In genomic region chr16:89534147-89534788, GRCh38 we compare ENCODE assay signal across 8 cellular contexts. TPM values are rescaled to one million over a fixed set of nuclear protein-coding genes. Genes with fewer than 3 reads are reported as not detected.
DNase-seq lines count a peak whose midpoint lies in the region; ATAC-seq and TF ChIP-seq lines count a peak whose summit lies in the region.
"Had no signal": no experiment of that assay in that cellular context is flagged by ENCODE, and none has a peak within 500 bp of the region (broad histone marks: within the 10 kb centered on the region; RNA-seq: fewer than 3 reads in every experiment).

No MANE protein-coding gene starts in this region.

- H3K36me3 Mint-ChIP-seq in activated CD4-positive, alpha-beta memory T cell treated with anti-CD3 and anti-CD28 coated beads for 36 hours = peaks cover 38% of the 10 kb centered on the region
- H3K36me3 Mint-ChIP-seq in stimulated activated effector memory CD8-positive, alpha-beta T cell treated with anti-CD3 and anti-CD28 coated beads, Interleukin-12 subunit alpha, Interleukin-12 subunit beta, amount 100 ng/mL, for 72 hours = peaks cover 67% of the 10 kb centered on the region

- H3K4me3 ChIP-seq in NB4 (ENCODE audit: low read depth, low read length) = peak overlapping the region; percentile 6

- intact Hi-C loops in activated CD4-positive, alpha-beta memory T cell treated with anti-CD3 and anti-CD28 coated beads for 36 hours (cut with micrococcal nuclease) = no loop called here
- intact Hi-C loops in posterior cingulate gyrus (cut with DNase I) = no loop called here

- H3K27me3 Mint-ChIP-seq in activated CD4-positive, alpha-beta memory T cell treated with anti-CD3 and anti-CD28 coated beads for 36 hours = no peaks in the 10 kb centered on the region

- no peaks in the 10 kb centered on the region for H3K9me3 Mint-ChIP-seq in activated CD4-positive, alpha-beta memory T cell treated with anti-CD3 and anti-CD28 coated beads for 36 hours
- H3K9me3 Mint-ChIP-seq in stimulated activated effector memory CD8-positive, alpha-beta T cell treated with anti-CD3 and anti-CD28 coated beads, Interleukin-12 subunit alpha, Interleukin-12 subunit beta, amount 100 ng/mL, for 72 hours = no peaks in the 10 kb centered on the region

- peak; percentile 78 for ATAC-seq in stimulated activated effector memory CD8-positive, alpha-beta T cell treated with anti-CD3 and anti-CD28 coated beads, Interleukin-12 subunit alpha, Interleukin-12 subunit beta, amount 100 ng/mL, for 72 hours
- ATAC-seq in GM21390 (IDR thresholded peaks at IDR 0.05; ENCODE audit: unreplicated experiment) (no peak), GM21737 (IDR thresholded peaks at IDR 0.05; ENCODE audit: unreplicated experiment) (no peak)

- H3K4me1 Mint-ChIP-seq in activated CD4-positive, alpha-beta memory T cell treated with anti-CD3 and anti-CD28 coated beads for 36 hours (ENCODE audit: low read depth) = peaks cover 18% of the 10 kb centered on the region
- H3K4me1 Mint-ChIP-seq in stimulated activated effector memory CD8-positive, alpha-beta T cell treated with anti-CD3 and anti-CD28 coated beads, Interleukin-12 subunit alpha, Interleukin-12 subunit beta, amount 100 ng/mL, for 72 hours = peaks cover 12% of the 10 kb centered on the region

- DNase-seq in NB4 (ENCODE audit: low read depth) (peak; percentile 98), globus pallidus (ENCODE audit: low spot score) (peak; percentile 51), posterior cingulate gyrus (no peak)
- peak; percentile 42 for DNase-seq in activated CD4-positive, alpha-beta memory T cell treated with anti-CD3 and anti-CD28 coated beads for 36 hours
- no peak for DNase-seq in stimulated activated effector memory CD8-positive, alpha-beta T cell treated with anti-CD3 and anti-CD28 coated beads, Interleukin-12 subunit alpha, Interleukin-12 subunit beta, amount 100 ng/mL, for 72 hours (ENCODE audit: low spot score in 2 of 2)

- TF ChIP-seq POLR2A in NB4 (IDR thresholded peaks at IDR 0.05; ENCODE audit: extremely low read depth, insufficient read length) = no peak

- no peak overlapping the region for H3K4me3 Mint-ChIP-seq in activated CD4-positive, alpha-beta memory T cell treated with anti-CD3 and anti-CD28 coated beads for 36 hours
- peak overlapping the region; percentile 29 for H3K4me3 Mint-ChIP-seq in stimulated activated effector memory CD8-positive, alpha-beta T cell treated with anti-CD3 and anti-CD28 coated beads, Interleukin-12 subunit alpha, Interleukin-12 subunit beta, amount 100 ng/mL, for 72 hours

- CTCF ChIA-PET in activated CD4-positive, alpha-beta memory T cell treated with anti-CD3 and anti-CD28 coated beads for 36 hours (lab: Charles Lee) = interaction anchor here (1.6 kb wide), 1 partner anchor 23 kb away, joined by 4 read pairs; no protein-coding TSS in a partner anchor

- no peak for TF ChIP-seq CTCF in NB4 (IDR thresholded peaks at IDR 0.05; ENCODE audit: low read depth, low read length)

- H3K27ac Mint-ChIP-seq in activated CD4-positive, alpha-beta memory T cell treated with anti-CD3 and anti-CD28 coated beads for 36 hours = peak overlapping the region; percentile 20
- peak overlapping the region; percentile 90 for H3K27ac Mint-ChIP-seq in stimulated activated effector memory CD8-positive, alpha-beta T cell treated with anti-CD3 and anti-CD28 coated beads, Interleukin-12 subunit alpha, Interleukin-12 subunit beta, amount 100 ng/mL, for 72 hours

- POLR2A ChIA-PET in activated CD4-positive, alpha-beta memory T cell treated with anti-CD3 and anti-CD28 coated beads for 36 hours (lab: Charles Lee) = interaction anchor here (0.6 kb wide), 1 partner anchor 33 kb away, joined by 3 read pairs; no protein-coding TSS in a partner anchor

RNA-seq across cellular contexts. Expression of gene SPG7, which starts 26.1 kb away (rescaled TPM):
- total RNA-seq in activated CD4-positive, alpha-beta memory T cell treated with anti-CD3 and anti-CD28 coated beads for 36 hours = 10 to 100 TPM; 67.9 to 70.4 TPM

RNA-seq across cellular contexts. Expression of gene RPL13, which starts 26.2 kb away (rescaled TPM):
- total RNA-seq in activated CD4-positive, alpha-beta memory T cell treated with anti-CD3 and anti-CD28 coated beads for 36 hours = 1,000 to 10,000 TPM; 3,430 to 3,468 TPM

RNA-seq across cellular contexts. Expression of gene CPNE7, which starts 41.3 kb away (rescaled TPM):
- total RNA-seq in activated CD4-positive, alpha-beta memory T cell treated with anti-CD3 and anti-CD28 coated beads for 36 hours = 1 to 10 TPM; 6.2 to 7.1 TPM
- total RNA-seq: subcutaneous adipose tissue had no signal

RNA-seq across cellular contexts. Expression of gene ANKRD11, which starts 43.9 kb away (rescaled TPM):
- total RNA-seq in activated CD4-positive, alpha-beta memory T cell treated with anti-CD3 and anti-CD28 coated beads for 36 hours = 100 to 1,000 TPM; 126 to 133 TPM

Comparison
In these comparisons a context has a peak if more than half of its experiments do, and no peak if none do; other contexts are left out.
1. DNase-seq: peak in NB4 (single experiment), activated CD4-positive, alpha-beta memory T cell treated with anti-CD3 and anti-CD28 coated beads for 36 hours (single experiment) and globus pallidus (single experiment); none in stimulated activated effector memory CD8-positive, alpha-beta T cell treated with anti-CD3 and anti-CD28 coated beads, Interleukin-12 subunit alpha, Interleukin-12 subunit beta, amount 100 ng/mL, for 72 hours (0 of 2) and posterior cingulate gyrus (0 of 10).